ENCODE assay signal across 15 cellular contexts in genomic region chr1:162709870-162710269, GRCh38.
A peak's percentile ranks its signal among the peaks of the same experiment; 100 is the strongest.
DNase-seq lines count a peak whose midpoint lies in the region; ATAC-seq and TF ChIP-seq lines count a peak whose summit lies in the region.
"Had no signal": no experiment of that assay in that cellular context is flagged by ENCODE, and none has a peak within 500 bp of the region (broad histone marks: within the 10 kb centered on the region; RNA-seq: fewer than 3 reads in every experiment).

No MANE protein-coding gene starts in this region.

- ATAC-seq in right cardiac atrium: no peak
- ATAC-seq in Right ventricle myocardium superior (ENCODE audit: poor library complexity): no peak
- ATAC-seq: activated T-helper 17 cell treated with anti-CD3 and anti-CD28 coated beads, Interleukin-2, amount 50 U/mL, for 72 hours; esophagus mucosa had no signal

- peaks cover 31% of the 10 kb centered on the region for H3K4me1 Mint-ChIP-seq in osteocyte (ENCODE audit: unreplicated experiment)
- H3K4me1 Mint-ChIP-seq in immature natural killer cell: no peaks in the 10 kb centered on the region
- H3K4me1 Mint-ChIP-seq: activated T-helper 17 cell treated with anti-CD3 and anti-CD28 coated beads, Interleukin-2, amount 50 U/mL, for 72 hours had no signal

- H3K4me3 ChIP-seq in right cardiac atrium (ENCODE audit: low read length) (no peak overlapping the region), esophagus muscularis mucosa (no peak overlapping the region)
- H3K4me3 ChIP-seq: SJSA1 had no signal

- no peaks in the 10 kb centered on the region for H3K27me3 Mint-ChIP-seq in osteocyte (ENCODE audit: unreplicated experiment)
- no peaks in the 10 kb centered on the region for H3K27me3 Mint-ChIP-seq in immature natural killer cell (ENCODE audit: low read depth in 3 of 3)
- H3K27me3 Mint-ChIP-seq: activated T-helper 17 cell treated with anti-CD3 and anti-CD28 coated beads, Interleukin-2, amount 50 U/mL, for 72 hours had no signal

- H3K27ac Mint-ChIP-seq in osteocyte (ENCODE audit: unreplicated experiment) (peak overlapping the region; percentile 44), immature natural killer cell (no peak overlapping the region)
- H3K27ac Mint-ChIP-seq: activated T-helper 17 cell treated with anti-CD3 and anti-CD28 coated beads, Interleukin-2, amount 50 U/mL, for 72 hours had no signal

- H3K4me3 Mint-ChIP-seq in osteocyte (ENCODE audit: unreplicated experiment): no peak overlapping the region
- H3K4me3 Mint-ChIP-seq in immature natural killer cell: no peak overlapping the region
- H3K4me3 Mint-ChIP-seq: activated T-helper 17 cell treated with anti-CD3 and anti-CD28 coated beads, Interleukin-2, amount 50 U/mL, for 72 hours had no signal

- intact Hi-C loops in right cardiac atrium (cut with DNase I) (no loop called here), Right ventricle myocardium superior (cut with DNase I) (no loop called here), esophagus muscularis mucosa (cut with DNase I) (no loop called here)

- H3K27ac ChIP-seq in right cardiac atrium (ENCODE audit: low read length) (peak overlapping the region; percentile 91), esophagus muscularis mucosa (replicated peaks in 1 of 4) (peak overlapping the region; percentile 64 to 80 (median 70))
- H3K27ac ChIP-seq: SJSA1 had no signal

- H3K4me1 ChIP-seq in right cardiac atrium (ENCODE audit: control insufficient read depth, insufficient read depth, low read length): peaks cover 23% of the 10 kb centered on the region
- peaks cover 39 to 93% (median 89%) of the 10 kb centered on the region in 4 donors for H3K4me1 ChIP-seq in esophagus muscularis mucosa

- no peaks in the 10 kb centered on the region for H3K9me3 ChIP-seq in right cardiac atrium (ENCODE audit: control insufficient read depth, low read length)
- H3K9me3 ChIP-seq in esophagus muscularis mucosa: no peaks in the 10 kb centered on the region
- H3K9me3 ChIP-seq: SJSA1 had no signal

- H3K36me3 ChIP-seq in esophagus muscularis mucosa: peaks cover 0 to 7% (median 0%) of the 10 kb centered on the region in 4 donors

- 31% methylated on average over 1 of the region's 1 CpG for WGBS in right cardiac atrium
- 25% methylated on average over 1 of the region's 1 CpG for WGBS in esophagus muscularis mucosa

- TF ChIP-seq EP300 in esophagus muscularis mucosa (IDR thresholded peaks at IDR 0.05): no peak

- DNase-seq in right cardiac atrium: no peak
- no peak for DNase-seq in Right ventricle myocardium superior
- DNase-seq in esophagus muscularis mucosa (ENCODE audit: extremely low spot score): no peak
- DNase-seq in osteocyte (ENCODE audit: extremely low spot score, unreplicated experiment): no peak
- no peak for DNase-seq in NCI-H1417 treated with DMSO at 0.1 percent for 48 hours (lab: John Stamatoyannopoulos, UW)
- no peak for DNase-seq in activated CD8-positive, alpha-beta memory T cell treated with anti-CD3 and anti-CD28 coated beads, Interleukin-2, amount 50 U/mL, for 4 hours
- DNase-seq in immature natural killer cell: no peak
- DNase-seq in NCI-H345 (lab: John Stamatoyannopoulos, UW): no peak
- DNase-seq: activated CD4-positive, alpha-beta T cell treated with anti-CD3 and anti-CD28 coated beads, Interleukin-2, amount 50 U/mL, for 4 hours; COR-L47; NCI-H1417; stimulated activated naive CD4-positive, alpha-beta T cell treated with Interleukin-2 at 50 U/mL for 16 hours had no signal

- H3K27me3 ChIP-seq in right cardiac atrium (ENCODE audit: control insufficient read depth, insufficient read depth) (no peaks in the 10 kb centered on the region), esophagus muscularis mucosa (no peaks in the 10 kb centered on the region)
- H3K27me3 ChIP-seq: SJSA1 had no signal

- H3K9me3 Mint-ChIP-seq in osteocyte (ENCODE audit: unreplicated experiment) (no peaks in the 10 kb centered on the region), immature natural killer cell (no peaks in the 10 kb centered on the region)
- H3K9me3 Mint-ChIP-seq: activated T-helper 17 cell treated with anti-CD3 and anti-CD28 coated beads, Interleukin-2, amount 50 U/mL, for 72 hours had no signal

- TF ChIP-seq CTCF in esophagus muscularis mucosa (IDR thresholded peaks at IDR 0.05) (no peak), osteocyte (IDR thresholded peaks at IDR 0.05) (no peak)

- H3K36me3 Mint-ChIP-seq in osteocyte (ENCODE audit: unreplicated experiment): peaks cover 30% of the 10 kb centered on the region
- peaks cover 0 to 3% (median 0%) of the 10 kb centered on the region in 3 donors for H3K36me3 Mint-ChIP-seq in immature natural killer cell

- no peak for TF ChIP-seq POLR2A in esophagus muscularis mucosa (IDR thresholded peaks at IDR 0.05; ENCODE audit: low read depth)
